ENCODE assay signal across 22 cellular contexts in the genomic region with DNA sequence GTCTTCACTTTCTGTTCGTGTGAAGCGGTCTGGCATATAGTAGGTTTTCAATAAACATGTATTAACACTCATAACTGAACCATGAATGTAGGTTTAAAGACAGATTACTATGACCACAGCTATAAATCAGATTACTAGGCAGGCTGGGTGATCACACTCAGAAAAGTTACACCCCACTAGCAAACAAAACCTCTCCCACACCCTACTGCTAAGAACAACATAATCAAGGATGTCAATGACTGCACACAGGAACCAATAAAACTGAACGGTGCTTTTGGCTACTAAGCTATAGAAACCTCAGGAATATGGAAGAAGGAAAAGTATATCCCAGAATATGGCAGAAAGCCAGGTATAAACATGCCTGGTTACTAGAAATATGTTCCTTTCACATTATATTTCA.
DNase-seq lines count a peak whose midpoint lies in the region; ATAC-seq, FAIRE-seq and TF ChIP-seq lines count a peak whose summit lies in the region.
"Had no signal": no experiment of that assay in that cellular context is flagged by ENCODE, and none has a peak within 500 bp of the region (broad histone marks: within the 10 kb centered on the region; RNA-seq: fewer than 3 reads in every experiment).

No MANE protein-coding gene starts in this region.

- H3K4me3 Mint-ChIP-seq in astrocyte (ENCODE audit: unreplicated experiment) = no peak overlapping the region
- H3K4me3 Mint-ChIP-seq: B cell; CD4-positive, CD25-positive, alpha-beta regulatory T cell; CD8-positive, alpha-beta T cell; HFFc6 had no signal

- H3K9me3 ChIP-seq in astrocyte (ENCODE audit: insufficient read depth, low read depth, low read length) (no peaks in the 10 kb centered on the region), small intestine (ENCODE audit: control insufficient read depth, low read depth) (no peaks in the 10 kb centered on the region)
- H3K9me3 ChIP-seq: Caco-2, HAP-1 had no signal

- H2AFZ ChIP-seq in astrocyte (ENCODE audit: low read depth, low read length) = no peak overlapping the region

- H3K36me3 ChIP-seq in astrocyte (ENCODE audit: insufficient read depth, low read length) (no peaks in the 10 kb centered on the region), small intestine (ENCODE audit: control insufficient read depth in 2 of 2, insufficient read depth in 2 of 2, low read length in 2 of 2) (no peaks in the 10 kb centered on the region)
- H3K36me3 ChIP-seq: BLaER1, HAP-1 had no signal

- intact Hi-C loops in left colon (cut with DNase I, micrococcal nuclease) = no loop called here

- FAIRE-seq in astrocyte (lab: Jason Lieb, UNC) (peak; percentile 55), small intestine (lab: Jason Lieb, UNC) (no peak)
- FAIRE-seq: A204.1, G401.6, GM12892, H54 had no signal

- peak; percentile 98 for ATAC-seq in left colon
- ATAC-seq in GM21528 (IDR thresholded peaks at IDR 0.05; ENCODE audit: low FRiP score, unreplicated experiment) = no peak
- ATAC-seq: CD8-positive, alpha-beta T cell had no signal

- H3K9ac ChIP-seq in astrocyte (ENCODE audit: low read length) = no peak overlapping the region
- H3K9ac ChIP-seq: BLaER1 had no signal

- H3K27me3 ChIP-seq in astrocyte (ENCODE audit: insufficient read depth, low read length) (no peaks in the 10 kb centered on the region), small intestine (ENCODE audit: control insufficient read depth in 2 of 2, insufficient read depth in 2 of 2, low read length in 2 of 2) (no peaks in the 10 kb centered on the region)

- DNase-seq in NCI-H460 (ENCODE audit: extremely low read depth, low read depth) = peak; percentile 12
- DNase-seq in astrocyte (ENCODE audit: low read depth) = no peak
- DNase-seq in left colon = no peak
- DNase-seq in small intestine = peak; percentile 2
- no peak for DNase-seq in NCI-H2196 (lab: John Stamatoyannopoulos, UW; ENCODE audit: unreplicated experiment)
- no peak for DNase-seq in activated effector memory CD4-positive, alpha-beta T cell treated with Interleukin-2 at 50 U/mL for 16 hours
- DNase-seq: Caco-2; CD4-positive, CD25-positive, alpha-beta regulatory T cell; CD8-positive, alpha-beta T cell; DMS153; DND-41; GOT3; HFFc6 had no signal

- H3K27me3 Mint-ChIP-seq in astrocyte (ENCODE audit: low read depth, unreplicated experiment) = no peaks in the 10 kb centered on the region
- H3K27me3 Mint-ChIP-seq: B cell; CD4-positive, CD25-positive, alpha-beta regulatory T cell had no signal

- H3K4me2 ChIP-seq in astrocyte (ENCODE audit: low read length) = no peak overlapping the region
- H3K4me2 ChIP-seq: BLaER1 had no signal

- H3K4me1 Mint-ChIP-seq in astrocyte (ENCODE audit: low read depth, unreplicated experiment) = no peaks in the 10 kb centered on the region
- H3K4me1 Mint-ChIP-seq: B cell; CD4-positive, CD25-positive, alpha-beta regulatory T cell had no signal

- H3K27ac Mint-ChIP-seq in astrocyte (ENCODE audit: unreplicated experiment) = no peak overlapping the region
- H3K27ac Mint-ChIP-seq: B cell; CD4-positive, CD25-positive, alpha-beta regulatory T cell; CD8-positive, alpha-beta T cell; HFFc6 had no signal

- no peaks in the 10 kb centered on the region for H4K20me1 ChIP-seq in astrocyte (ENCODE audit: insufficient read depth, low read length)
- H4K20me1 ChIP-seq: BLaER1 had no signal

- no peak overlapping the region for H3K27ac ChIP-seq in astrocyte (ENCODE audit: low read depth, low read length)
- H3K27ac ChIP-seq in small intestine (ENCODE audit: low read depth in 1 of 2, low read length in 1 of 2) = no peak overlapping the region
- H3K27ac ChIP-seq: BLaER1, C4-2B had no signal

- no peaks in the 10 kb centered on the region for H3K4me1 ChIP-seq in astrocyte (ENCODE audit: insufficient read depth, low read length)
- H3K4me1 ChIP-seq in small intestine (ENCODE audit: control insufficient read depth in 2 of 2, insufficient read depth in 1 of 2, low read depth in 1 of 2, low read length in 1 of 2) = no peaks in the 10 kb centered on the region
- H3K4me1 ChIP-seq: BLaER1, Caco-2, HAP-1 had no signal

- H3K79me2 ChIP-seq in astrocyte (ENCODE audit: insufficient read depth, low read length) = no peaks in the 10 kb centered on the region

- 57 to 76% (median 72%) methylated on average over 3 of the region's 3 CpGs for WGBS in small intestine, 3 donors

- no peak for TF ChIP-seq CTCF in astrocyte (IDR thresholded peaks at IDR 0.05; ENCODE audit: insufficient read depth, low read depth, low read length)

- H3K4me3 ChIP-seq in astrocyte (ENCODE audit: insufficient read depth, low read depth, low read length) = no peak overlapping the region
- H3K4me3 ChIP-seq in small intestine (ENCODE audit: low read depth in 1 of 2, low read length in 2 of 2) = no peak overlapping the region
- H3K4me3 ChIP-seq: BLaER1, HAP-1 had no signal

- no peaks in the 10 kb centered on the region for H3K36me3 Mint-ChIP-seq in astrocyte (ENCODE audit: low read depth, unreplicated experiment)
- H3K36me3 Mint-ChIP-seq: CD4-positive, CD25-positive, alpha-beta regulatory T cell; CD8-positive, alpha-beta T cell had no signal

- peaks cover 1% of the 10 kb centered on the region for H3K9me3 Mint-ChIP-seq in astrocyte (ENCODE audit: unreplicated experiment)
- H3K9me3 Mint-ChIP-seq: HFFc6 had no signal

Comparison
In these comparisons a context has a peak if more than half of its experiments do, and no peak if none do; other contexts are left out.
1. DNase-seq: peak in NCI-H460 (single experiment) and small intestine (single experiment); none in astrocyte (single experiment), left colon (0 of 2), NCI-H2196 (single experiment) and activated effector memory CD4-positive, alpha-beta T cell treated with Interleukin-2 at 50 U/mL for 16 hours (single experiment).